In genomic region chr19:51719251-51719901, GRCh38 we compare ENCODE assay signal across 16 cellular contexts. TPM values are rescaled to one million over a fixed set of nuclear protein-coding genes. Genes with fewer than 3 reads are reported as not detected.
A peak's percentile ranks its signal among the peaks of the same experiment; 100 is the strongest.
DNase-seq lines count a peak whose midpoint lies in the region; ATAC-seq and TF ChIP-seq lines count a peak whose summit lies in the region.
"Had no signal": no experiment of that assay in that cellular context is flagged by ENCODE, and none has a peak within 500 bp of the region (broad histone marks: within the 10 kb centered on the region; RNA-seq: fewer than 3 reads in every experiment).

No MANE protein-coding gene starts in this region.

- ATAC-seq in Right ventricle myocardium inferior (peak; percentile 18), Right ventricle myocardium superior (ENCODE audit: poor library complexity) (no peak), thoracic aorta (ENCODE audit: insufficient number of reproducible peaks, low FRiP score, low read depth) (no peak), foreskin keratinocyte (no peak), GM19035 (IDR thresholded peaks at IDR 0.05; ENCODE audit: unreplicated experiment) (no peak)
- ATAC-seq: effector memory CD8-positive, alpha-beta T cell had no signal

- H3K9ac ChIP-seq in mesendoderm (ENCODE audit: low read length), result peak overlapping the region; percentile 60
- H3K9ac ChIP-seq: GM23248 had no signal

- H2AK5ac ChIP-seq in mesendoderm (ENCODE audit: low read length), result no peak overlapping the region

- H3K79me1 ChIP-seq in mesendoderm (ENCODE audit: low read length), result no peaks in the 10 kb centered on the region

- H3K27me3 ChIP-seq in mesendoderm (ENCODE audit: insufficient read depth, low read length, poor library complexity), result peaks cover 6% of the 10 kb centered on the region
- peaks cover 6% of the 10 kb centered on the region for H3K27me3 ChIP-seq in thoracic aorta (replicated peaks; ENCODE audit: insufficient read depth)
- peaks cover 69% of the 10 kb centered on the region for H3K27me3 ChIP-seq in foreskin keratinocyte

- no peak overlapping the region for H3K27ac ChIP-seq in mesendoderm (ENCODE audit: low read depth, low read length)
- H3K27ac ChIP-seq in thoracic aorta, result no peak overlapping the region
- H3K27ac ChIP-seq in foreskin keratinocyte, result no peak overlapping the region
- H3K27ac ChIP-seq: GM23248, VCaP had no signal

- H3K4me2 ChIP-seq in mesendoderm (ENCODE audit: low read length), result peak overlapping the region; percentile 92

- WGBS in mesendoderm (ENCODE audit: extremely low coverage, insufficient coverage, low lambda C conversion rate), result no CpG with 5 or more reads among the region's 79 CpGs

- no peak overlapping the region for H3K4ac ChIP-seq in mesendoderm (ENCODE audit: low read depth, low read length)

- H3K79me2 ChIP-seq in mesendoderm (ENCODE audit: control insufficient read depth, insufficient read depth, low read length), result no peaks in the 10 kb centered on the region

- H3K56ac ChIP-seq in mesendoderm (ENCODE audit: low read length), result peak overlapping the region; percentile 83

- no peak overlapping the region for H2BK120ac ChIP-seq in mesendoderm (ENCODE audit: low read depth, low read length)

- peak overlapping the region; percentile 66 for H3K23ac ChIP-seq in mesendoderm (ENCODE audit: low read length)

- no peak overlapping the region for H4K5ac ChIP-seq in mesendoderm (ENCODE audit: low read length)

- intact Hi-C loops in Right ventricle myocardium inferior (cut with DNase I) (no loop called here), Right ventricle myocardium superior (cut with DNase I) (loop anchor here (10.0 kb wide), 1 partner anchor 95 kb away; no protein-coding TSS in a partner anchor)

- H3K9me3 ChIP-seq in thoracic aorta, result no peaks in the 10 kb centered on the region

- no peak overlapping the region for H2BK15ac ChIP-seq in mesendoderm (replicated peaks; ENCODE audit: low read depth)

- H3K4me1 ChIP-seq in mesendoderm (ENCODE audit: control insufficient read depth, low read depth, low read length) (no peaks in the 10 kb centered on the region), thoracic aorta (ENCODE audit: control insufficient read depth in 1 of 2, low read depth in 2 of 2) (peaks cover 0 to 6% of the 10 kb centered on the region in 2 donors), foreskin keratinocyte (peaks cover 3% of the 10 kb centered on the region)

- no peak overlapping the region for H3K18ac ChIP-seq in mesendoderm (ENCODE audit: low read length)

- DNase-seq in Right ventricle myocardium inferior (ENCODE audit: missing footprints) (no peak), Right ventricle myocardium superior (no peak), fibroblast of villous mesenchyme (ENCODE audit: low read depth) (no peak), mesendoderm (no peak), thoracic aorta (ENCODE audit: low spot score) (no peak), DMS153 (lab: John Stamatoyannopoulos, UW) (no peak), foreskin keratinocyte (no peak)
- DNase-seq: 8988T; activated CD8-positive, alpha-beta memory T cell treated with anti-CD3 and anti-CD28 coated beads, Interleukin-2, amount 50 U/mL, for 4 hours; effector memory CD8-positive, alpha-beta T cell; GM23248; NCI-H1105 treated with DMSO at 0.1 percent for 48 hours; NCI-H748 treated with DMSO at 0.1 percent for 48 hours had no signal

- H4K8ac ChIP-seq in mesendoderm (ENCODE audit: low read depth, low read length), result no peak overlapping the region

- no peak for TF ChIP-seq CTCF in fibroblast of villous mesenchyme (IDR thresholded peaks at IDR 0.05; ENCODE audit: insufficient read depth, low read depth, low read length)
- no peak for TF ChIP-seq CTCF in thoracic aorta (IDR thresholded peaks at IDR 0.05)
- no peak for TF ChIP-seq CTCF in foreskin keratinocyte (conservative IDR thresholded peaks at IDR 0.05)

- H2BK5ac ChIP-seq in mesendoderm (ENCODE audit: low read length), result no peak overlapping the region

- H3K36me3 ChIP-seq in mesendoderm (ENCODE audit: control insufficient read depth, insufficient read depth, low read length), result no peaks in the 10 kb centered on the region
- H3K36me3 ChIP-seq in thoracic aorta, result no peaks in the 10 kb centered on the region

- peak overlapping the region; percentile 34 for H3K4me3 ChIP-seq in fibroblast of villous mesenchyme (ENCODE audit: low read depth, low read length)
- peak overlapping the region; percentile 30 for H3K4me3 ChIP-seq in mesendoderm (ENCODE audit: low read length)
- H3K4me3 ChIP-seq in thoracic aorta, result peak overlapping the region; percentile 47
- H3K4me3 ChIP-seq: GM23248 had no signal

RNA-seq across cellular contexts. Expression of gene HAS1, which starts 4.4 kb away (rescaled TPM):
- 0.57 TPM for total RNA-seq in Right ventricle myocardium inferior
- 0.70 TPM for total RNA-seq in Right ventricle myocardium superior
- total RNA-seq in fibroblast of villous mesenchyme, result not detected in 2 replicates
- 0.10 TPM for polyA plus RNA-seq in mesendoderm (2013, experiment 1 of 2)
- 0.10 TPM for polyA plus RNA-seq in mesendoderm (2013, experiment 2 of 2)
- 10 to 100 TPM in 1 of 2 donors, 1 to 10 TPM in 1; 1.6 to 74.8 TPM for total RNA-seq in thoracic aorta
- total RNA-seq in foreskin keratinocyte, result not detected in 2 replicates
- polyA plus RNA-seq in foreskin keratinocyte, result not detected in 2 replicates
- polyA plus RNA-seq: GM23248, IgD-negative memory B cell had no signal

RNA-seq across cellular contexts. Expression of gene SPACA6, which starts 26.2 kb away (rescaled TPM):
- 14.6 TPM for total RNA-seq in Right ventricle myocardium inferior
- total RNA-seq in Right ventricle myocardium superior, result 10.1 TPM
- 10.8 and 14.2 TPM in 2 replicates for total RNA-seq in fibroblast of villous mesenchyme
- 2.2 TPM for polyA plus RNA-seq in mesendoderm (2013, experiment 1 of 2)
- 1.7 TPM for polyA plus RNA-seq in mesendoderm (2013, experiment 2 of 2)
- total RNA-seq in thoracic aorta, result 10 to 100 TPM; 24.1 to 72.4 TPM
- 4.1 and 5.2 TPM in 2 replicates for total RNA-seq in foreskin keratinocyte
- 4.6 and 6.5 TPM in 2 replicates for polyA plus RNA-seq in foreskin keratinocyte

RNA-seq across cellular contexts. Expression of gene FPR1, which starts 32.3 kb away (rescaled TPM):
- total RNA-seq in Right ventricle myocardium inferior (5.3 TPM), Right ventricle myocardium superior (3.5 TPM), fibroblast of villous mesenchyme (not detected in 2 replicates), thoracic aorta (10 to 100 TPM; 30.2 to 39.3 TPM), foreskin keratinocyte (0.46 TPM in 1 of 2 replicates, not detected in the other)
- not detected for polyA plus RNA-seq in mesendoderm (2013, experiment 1 of 2)
- 0.01 TPM for polyA plus RNA-seq in mesendoderm (2013, experiment 2 of 2)
- 0.40 TPM in 1 of 2 replicates, not detected in the other for polyA plus RNA-seq in foreskin keratinocyte
- total RNA-seq: GM23248 had no signal
- polyA plus RNA-seq: GM23248 had no signal

RNA-seq across cellular contexts. Expression of gene FPR2, which starts 41.6 kb away (rescaled TPM):
- total RNA-seq in Right ventricle myocardium inferior (0.95 TPM), Right ventricle myocardium superior (0.59 TPM), fibroblast of villous mesenchyme (not detected in 2 replicates), thoracic aorta (1 to 10 TPM; 2.2 to 5.9 TPM), foreskin keratinocyte (not detected in 2 replicates)
- polyA plus RNA-seq in mesendoderm (2013, experiment 1 of 2), result 0.14 TPM
- polyA plus RNA-seq in mesendoderm (2013, experiment 2 of 2), result 0.13 TPM
- not detected in 2 replicates for polyA plus RNA-seq in foreskin keratinocyte
- total RNA-seq: GM23248 had no signal
- polyA plus RNA-seq: GM23248, IgD-negative memory B cell had no signal
